Comparison of ENCODE assay signal across 2 cellular contexts in the genomic region with DNA sequence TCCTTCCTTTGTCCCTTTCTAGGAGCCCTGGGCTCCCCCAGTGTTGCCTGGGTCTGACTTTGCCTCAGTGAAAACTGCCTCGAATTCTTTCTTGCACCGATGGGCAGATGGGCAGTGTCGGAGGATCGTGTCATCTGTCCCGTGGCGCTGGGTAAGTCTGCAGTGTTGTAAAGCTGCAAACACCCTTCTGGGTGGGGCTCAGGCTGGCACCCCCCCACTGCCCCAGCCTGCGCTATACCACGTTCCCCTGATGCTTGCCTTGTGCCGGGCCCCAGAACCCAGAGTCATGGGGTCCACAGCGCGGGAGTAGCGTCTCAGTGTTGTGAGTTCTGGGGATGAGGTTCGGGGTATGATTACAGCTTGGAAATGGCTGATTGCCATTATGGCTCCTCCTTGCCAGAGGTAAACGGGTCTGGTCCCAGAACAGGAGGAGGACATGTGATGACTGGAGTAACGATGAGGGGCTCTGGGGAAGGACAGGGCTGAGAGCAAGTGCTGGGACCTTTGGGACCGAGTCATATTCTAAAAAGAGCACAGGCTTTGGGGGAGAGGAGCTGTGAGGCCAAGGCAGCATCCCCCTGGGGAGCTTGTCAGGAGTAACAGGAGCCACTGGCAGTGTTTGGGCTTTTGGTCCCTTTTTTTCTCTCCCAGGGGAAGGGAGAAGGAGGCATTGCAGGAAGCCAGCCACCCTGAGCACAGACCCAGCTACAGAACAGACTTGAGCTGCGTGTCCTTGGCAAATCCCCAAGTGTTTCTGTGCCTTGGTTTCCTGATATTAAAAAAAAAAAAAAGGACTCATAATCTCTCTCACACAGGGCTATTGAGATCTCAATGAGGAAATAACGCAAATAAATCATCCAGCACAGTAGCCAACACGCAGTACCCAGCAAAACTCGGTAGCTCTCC.
TF ChIP-seq lines count a peak whose summit lies in the region.

No MANE protein-coding gene starts in this region.

TF ChIP-seq in SK-N-SH, 30 proteins besides CTCF, POLR2A, EP300 and RAD21 (continued from another document):
- TF ChIP-seq, protein P1, sequence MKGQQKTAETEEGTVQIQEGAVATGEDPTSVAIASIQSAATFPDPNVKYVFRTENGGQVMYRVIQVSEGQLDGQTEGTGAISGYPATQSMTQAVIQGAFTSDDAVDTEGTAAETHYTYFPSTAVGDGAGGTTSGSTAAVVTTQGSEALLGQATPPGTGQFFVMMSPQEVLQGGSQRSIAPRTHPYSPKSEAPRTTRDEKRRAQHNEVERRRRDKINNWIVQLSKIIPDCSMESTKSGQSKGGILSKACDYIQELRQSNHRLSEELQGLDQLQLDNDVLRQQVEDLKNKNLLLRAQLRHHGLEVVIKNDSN (IDR thresholded peaks at IDR 0.05; ENCODE audit: borderline replicate concordance, low read depth): no peak
- TF ChIP-seq, protein P2, sequence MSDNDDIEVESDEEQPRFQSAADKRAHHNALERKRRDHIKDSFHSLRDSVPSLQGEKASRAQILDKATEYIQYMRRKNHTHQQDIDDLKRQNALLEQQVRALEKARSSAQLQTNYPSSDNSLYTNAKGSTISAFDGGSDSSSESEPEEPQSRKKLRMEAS (IDR thresholded peaks at IDR 0.05; ENCODE audit: low read depth): no peak
- TF ChIP-seq RXRA (IDR thresholded peaks at IDR 0.05; ENCODE audit: borderline replicate concordance, low read depth) (no peak), FOSL2 (IDR thresholded peaks at IDR 0.05; ENCODE audit: borderline replicate concordance, low read depth) (no peak), NFIC (IDR thresholded peaks at IDR 0.05; ENCODE audit: borderline replicate concordance) (no peak), CHD2 (IDR thresholded peaks at IDR 0.05; ENCODE audit: low read length, partially characterized antibody) (no peak)
- TF ChIP-seq, protein P3, sequence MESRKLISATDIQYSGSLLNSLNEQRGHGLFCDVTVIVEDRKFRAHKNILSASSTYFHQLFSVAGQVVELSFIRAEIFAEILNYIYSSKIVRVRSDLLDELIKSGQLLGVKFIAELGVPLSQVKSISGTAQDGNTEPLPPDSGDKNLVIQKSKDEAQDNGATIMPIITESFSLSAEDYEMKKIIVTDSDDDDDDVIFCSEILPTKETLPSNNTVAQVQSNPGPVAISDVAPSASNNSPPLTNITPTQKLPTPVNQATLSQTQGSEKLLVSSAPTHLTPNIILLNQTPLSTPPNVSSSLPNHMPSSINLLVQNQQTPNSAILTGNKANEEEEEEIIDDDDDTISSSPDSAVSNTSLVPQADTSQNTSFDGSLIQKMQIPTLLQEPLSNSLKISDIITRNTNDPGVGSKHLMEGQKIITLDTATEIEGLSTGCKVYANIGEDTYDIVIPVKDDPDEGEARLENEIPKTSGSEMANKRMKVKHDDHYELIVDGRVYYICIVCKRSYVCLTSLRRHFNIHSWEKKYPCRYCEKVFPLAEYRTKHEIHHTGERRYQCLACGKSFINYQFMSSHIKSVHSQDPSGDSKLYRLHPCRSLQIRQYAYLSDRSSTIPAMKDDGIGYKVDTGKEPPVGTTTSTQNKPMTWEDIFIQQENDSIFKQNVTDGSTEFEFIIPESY (IDR thresholded peaks at IDR 0.05; ENCODE audit: borderline replicate concordance, low read depth): no peak

TF ChIP-seq in SK-N-SH treated with all-trans-retinoic acid at 6 μM for 48 hours, 23 proteins besides CTCF, POLR2A, EP300 and RAD21 (continued from another document):
- no peak for TF ChIP-seq GLIS3 (CRISPR knock-in tag; IDR thresholded peaks at IDR 0.05)
- TF ChIP-seq, protein P4, sequence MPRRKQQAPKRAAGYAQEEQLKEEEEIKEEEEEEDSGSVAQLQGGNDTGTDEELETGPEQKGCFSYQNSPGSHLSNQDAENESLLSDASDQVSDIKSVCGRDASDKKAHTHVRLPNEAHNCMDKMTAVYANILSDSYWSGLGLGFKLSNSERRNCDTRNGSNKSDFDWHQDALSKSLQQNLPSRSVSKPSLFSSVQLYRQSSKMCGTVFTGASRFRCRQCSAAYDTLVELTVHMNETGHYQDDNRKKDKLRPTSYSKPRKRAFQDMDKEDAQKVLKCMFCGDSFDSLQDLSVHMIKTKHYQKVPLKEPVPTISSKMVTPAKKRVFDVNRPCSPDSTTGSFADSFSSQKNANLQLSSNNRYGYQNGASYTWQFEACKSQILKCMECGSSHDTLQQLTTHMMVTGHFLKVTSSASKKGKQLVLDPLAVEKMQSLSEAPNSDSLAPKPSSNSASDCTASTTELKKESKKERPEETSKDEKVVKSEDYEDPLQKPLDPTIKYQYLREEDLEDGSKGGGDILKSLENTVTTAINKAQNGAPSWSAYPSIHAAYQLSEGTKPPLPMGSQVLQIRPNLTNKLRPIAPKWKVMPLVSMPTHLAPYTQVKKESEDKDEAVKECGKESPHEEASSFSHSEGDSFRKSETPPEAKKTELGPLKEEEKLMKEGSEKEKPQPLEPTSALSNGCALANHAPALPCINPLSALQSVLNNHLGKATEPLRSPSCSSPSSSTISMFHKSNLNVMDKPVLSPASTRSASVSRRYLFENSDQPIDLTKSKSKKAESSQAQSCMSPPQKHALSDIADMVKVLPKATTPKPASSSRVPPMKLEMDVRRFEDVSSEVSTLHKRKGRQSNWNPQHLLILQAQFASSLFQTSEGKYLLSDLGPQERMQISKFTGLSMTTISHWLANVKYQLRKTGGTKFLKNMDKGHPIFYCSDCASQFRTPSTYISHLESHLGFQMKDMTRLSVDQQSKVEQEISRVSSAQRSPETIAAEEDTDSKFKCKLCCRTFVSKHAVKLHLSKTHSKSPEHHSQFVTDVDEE (CRISPR knock-in tag; IDR thresholded peaks at IDR 0.05): no peak
- TF ChIP-seq RARB (CRISPR knock-in tag; IDR thresholded peaks at IDR 0.05): no peak
- TF ChIP-seq, protein P5, sequence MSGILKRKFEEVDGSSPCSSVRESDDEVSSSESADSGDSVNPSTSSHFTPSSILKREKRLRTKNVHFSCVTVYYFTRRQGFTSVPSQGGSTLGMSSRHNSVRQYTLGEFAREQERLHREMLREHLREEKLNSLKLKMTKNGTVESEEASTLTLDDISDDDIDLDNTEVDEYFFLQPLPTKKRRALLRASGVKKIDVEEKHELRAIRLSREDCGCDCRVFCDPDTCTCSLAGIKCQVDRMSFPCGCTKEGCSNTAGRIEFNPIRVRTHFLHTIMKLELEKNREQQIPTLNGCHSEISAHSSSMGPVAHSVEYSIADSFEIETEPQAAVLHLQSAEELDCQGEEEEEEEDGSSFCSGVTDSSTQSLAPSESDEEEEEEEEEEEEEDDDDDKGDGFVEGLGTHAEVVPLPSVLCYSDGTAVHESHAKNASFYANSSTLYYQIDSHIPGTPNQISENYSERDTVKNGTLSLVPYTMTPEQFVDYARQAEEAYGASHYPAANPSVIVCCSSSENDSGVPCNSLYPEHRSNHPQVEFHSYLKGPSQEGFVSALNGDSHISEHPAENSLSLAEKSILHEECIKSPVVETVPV (CRISPR knock-in tag; IDR thresholded peaks at IDR 0.05): no peak
- TF ChIP-seq, protein P6, sequence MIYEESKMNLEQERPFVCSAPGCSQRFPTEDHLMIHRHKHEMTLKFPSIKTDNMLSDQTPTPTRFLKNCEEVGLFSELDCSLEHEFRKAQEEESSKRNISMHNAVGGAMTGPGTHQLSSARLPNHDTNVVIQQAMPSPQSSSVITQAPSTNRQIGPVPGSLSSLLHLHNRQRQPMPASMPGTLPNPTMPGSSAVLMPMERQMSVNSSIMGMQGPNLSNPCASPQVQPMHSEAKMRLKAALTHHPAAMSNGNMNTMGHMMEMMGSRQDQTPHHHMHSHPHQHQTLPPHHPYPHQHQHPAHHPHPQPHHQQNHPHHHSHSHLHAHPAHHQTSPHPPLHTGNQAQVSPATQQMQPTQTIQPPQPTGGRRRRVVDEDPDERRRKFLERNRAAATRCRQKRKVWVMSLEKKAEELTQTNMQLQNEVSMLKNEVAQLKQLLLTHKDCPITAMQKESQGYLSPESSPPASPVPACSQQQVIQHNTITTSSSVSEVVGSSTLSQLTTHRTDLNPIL (CRISPR knock-in tag; IDR thresholded peaks at IDR 0.05; ENCODE audit: low read depth): no peak
- TF ChIP-seq SNAI2 (CRISPR knock-in tag; IDR thresholded peaks at IDR 0.05): no peak
